ENCODE assay signal across 17 cellular contexts in the genomic region with DNA sequence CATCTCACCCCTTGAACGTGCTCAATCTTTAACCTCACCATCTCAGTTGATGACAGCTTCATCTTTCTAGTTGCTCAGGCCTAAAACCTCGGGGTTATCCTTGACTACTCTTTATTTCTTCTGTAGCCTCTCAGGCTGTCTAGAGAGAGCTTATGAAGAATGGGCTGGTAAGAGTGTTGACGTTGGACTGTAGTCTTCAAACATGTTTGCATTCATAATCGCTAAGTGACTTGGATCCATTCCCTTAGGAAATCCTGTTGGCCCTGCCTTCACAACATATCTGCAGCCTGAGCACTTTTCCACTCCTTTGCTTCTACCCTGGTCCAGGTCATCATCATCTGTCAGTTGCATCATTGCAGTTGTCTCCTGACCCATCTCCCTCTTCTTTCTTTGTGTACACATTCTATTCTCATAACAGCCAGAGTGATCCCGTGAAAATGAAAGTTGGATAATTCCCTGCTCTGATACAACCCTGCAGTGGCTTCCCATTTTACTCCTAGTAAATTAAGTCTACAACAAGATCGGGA.
"Had no signal": no experiment of that assay in that cellular context is flagged by ENCODE, and none has a peak within 500 bp of the region (broad histone marks: within the 10 kb centered on the region; RNA-seq: fewer than 3 reads in every experiment).

No MANE protein-coding gene starts in this region.

- H3K36me3 Mint-ChIP-seq: T-cell had no signal

- ATAC-seq: body of pancreas, psoas muscle, T-cell had no signal

- H3K27ac ChIP-seq: body of pancreas, esophagus muscularis mucosa, WERI-Rb-1 had no signal

- H3K9me3 Mint-ChIP-seq: activated CD4-positive, alpha-beta T cell treated with anti-CD3 and anti-CD28 coated beads, Interleukin-2, amount 10 ng/mL, durations not matched to agents 24 days and 14 days; activated naive CD4-positive, alpha-beta T cell treated with anti-CD3 and anti-CD28 coated beads, Interleukin-2, amount 50 U/mL, for 24 hours; central memory CD8-positive, alpha-beta T cell; nephron; stimulated activated naive CD8-positive, alpha-beta T cell treated with anti-CD3 and anti-CD28 coated beads, Interleukin-15, Interleukin-2, amounts not matched to agents 100 ng/mL and 50 ng/mL, for 24 hours; T-cell had no signal

- H3K27me3 Mint-ChIP-seq: activated CD4-positive, alpha-beta T cell treated with anti-CD3 and anti-CD28 coated beads, Interleukin-2, amount 10 ng/mL, durations not matched to agents 24 days and 14 days; activated naive CD4-positive, alpha-beta T cell treated with anti-CD3 and anti-CD28 coated beads, Interleukin-2, amount 50 U/mL, for 24 hours; central memory CD8-positive, alpha-beta T cell; stimulated activated naive CD8-positive, alpha-beta T cell treated with anti-CD3 and anti-CD28 coated beads, Interleukin-15, Interleukin-2, amounts not matched to agents 100 ng/mL and 50 ng/mL, for 24 hours; T-cell had no signal

- DNase-seq: activated CD4-positive, alpha-beta T cell treated with anti-CD3 and anti-CD28 coated beads, Interleukin-2, amount 10 ng/mL, durations not matched to agents 24 days and 14 days; activated CD8-positive, alpha-beta memory T cell treated with anti-CD3 and anti-CD28 coated beads for 24 hours; activated effector memory CD4-positive, alpha-beta T cell treated with Interleukin-2 at 50 U/mL for 16 hours; body of pancreas; foreskin melanocyte; head of caudate nucleus; mesendoderm; psoas muscle; stimulated activated CD4-positive, alpha-beta T cell treated with anti-CD3 and anti-CD28 coated beads, Interleukin-2, amount 100 ng/mL, for 48 hours; T-cell; T1000; WERI-Rb-1 had no signal

- H3K27ac Mint-ChIP-seq: activated CD4-positive, alpha-beta T cell treated with anti-CD3 and anti-CD28 coated beads, Interleukin-2, amount 10 ng/mL, durations not matched to agents 24 days and 14 days; activated naive CD4-positive, alpha-beta T cell treated with anti-CD3 and anti-CD28 coated beads, Interleukin-2, amount 50 U/mL, for 24 hours; nephron; stimulated activated naive CD8-positive, alpha-beta T cell treated with anti-CD3 and anti-CD28 coated beads, Interleukin-15, Interleukin-2, amounts not matched to agents 100 ng/mL and 50 ng/mL, for 24 hours; T-cell had no signal

- H3K9me3 ChIP-seq: body of pancreas, esophagus muscularis mucosa, psoas muscle had no signal

- H3K4me3 Mint-ChIP-seq: activated CD4-positive, alpha-beta T cell treated with anti-CD3 and anti-CD28 coated beads, Interleukin-2, amount 10 ng/mL, durations not matched to agents 24 days and 14 days; activated naive CD4-positive, alpha-beta T cell treated with anti-CD3 and anti-CD28 coated beads, Interleukin-2, amount 50 U/mL, for 24 hours; central memory CD8-positive, alpha-beta T cell; nephron; stimulated activated naive CD8-positive, alpha-beta T cell treated with anti-CD3 and anti-CD28 coated beads, Interleukin-15, Interleukin-2, amounts not matched to agents 100 ng/mL and 50 ng/mL, for 24 hours; T-cell had no signal

- H3K27me3 ChIP-seq: body of pancreas, esophagus muscularis mucosa had no signal
